1 cellular context compared by ENCODE assay signal in genomic region chr11:5597953-5598352, GRCh38.
TF ChIP-seq lines count a peak whose summit lies in the region.

No MANE protein-coding gene starts in this region.

TF ChIP-seq in IMR-90, 13 proteins besides CTCF, POLR2A, EP300 and RAD21 (continued from another document):
- TF ChIP-seq USF2 (IDR thresholded peaks at IDR 0.05; ENCODE audit: low read depth, low read length) (no peak), CEBPB (IDR thresholded peaks at IDR 0.05; ENCODE audit: low read depth, low read length) (no peak), NFE2L2 (IDR thresholded peaks at IDR 0.05; ENCODE audit: low read depth, low read length) (no peak), RCOR1 (IDR thresholded peaks at IDR 0.05; ENCODE audit: insufficient replicate concordance, low read length) (no peak), MAZ (IDR thresholded peaks at IDR 0.05; ENCODE audit: borderline replicate concordance, low read depth, low read length) (no peak), ELK1 (IDR thresholded peaks at IDR 0.05; ENCODE audit: borderline replicate concordance, low read depth, low read length) (no peak), SMC3 (IDR thresholded peaks at IDR 0.05; ENCODE audit: low read depth, low read length) (no peak)
